In genomic region chr2:202976809-202977208, GRCh38 we compare ENCODE assay signal across 29 cellular contexts.
"Had no signal": no experiment of that assay in that cellular context is flagged by ENCODE, and none has a peak within 500 bp of the region (broad histone marks: within the 10 kb centered on the region; RNA-seq: fewer than 3 reads in every experiment).

No MANE protein-coding gene starts in this region.

- DNase-seq: naive thymus-derived CD4-positive, alpha-beta T cell; natural killer cell; occipital lobe; ovary; posterior cingulate gyrus; psoas muscle; right cardiac atrium; right lobe of liver; sigmoid colon; small intestine; stimulated activated CD4-positive, alpha-beta T cell treated with anti-CD3 and anti-CD28 coated beads, Interleukin-15, amount 100 ng/mL, for 24 hours; stimulated activated CD4-positive, alpha-beta T cell treated with anti-CD3 and anti-CD28 coated beads, Interleukin-2, amount 100 ng/mL, for 24 hours; stimulated activated CD4-positive, alpha-beta T cell treated with anti-CD3 and anti-CD28 coated beads, Interleukin-2, amount 100 ng/mL, for 48 hours; stimulated activated CD4-positive, alpha-beta T cell treated with anti-CD3 and anti-CD28 coated beads, Interleukin-4, amount 100 ng/mL, for 24 hours; stimulated activated naive CD4-positive, alpha-beta T cell treated with Interleukin-2 at 50 U/mL for 16 hours; substantia nigra; testis; trophoblast cell; upper lobe of left lung had no signal

- H3K9me3 ChIP-seq: ovary, psoas muscle, right lobe of liver, sigmoid colon, suprapubic skin, testis, tibial nerve, upper lobe of left lung, vagina had no signal

- ATAC-seq: naive thymus-derived CD4-positive, alpha-beta T cell; natural killer cell; psoas muscle; right cardiac atrium; right lobe of liver; stimulated activated effector memory CD8-positive, alpha-beta T cell treated with anti-CD3 and anti-CD28 coated beads, Interleukin-12 subunit alpha, Interleukin-12 subunit beta, amount 100 ng/mL, for 72 hours had no signal

- H3K36me3 ChIP-seq: ovary had no signal

- H3K4me3 ChIP-seq: neural progenitor cell, ovary, psoas muscle, right lobe of liver, sigmoid colon, suprapubic skin, testis, tibial nerve, upper lobe of left lung, vagina had no signal

- H3K27me3 Mint-ChIP-seq: naive thymus-derived CD4-positive, alpha-beta T cell; progenitor cell of endocrine pancreas; stimulated activated naive CD8-positive, alpha-beta T cell treated with anti-CD3 and anti-CD28 coated beads, Interleukin-15, Interleukin-2, amounts not matched to agents 100 ng/mL and 50 ng/mL, for 24 hours had no signal

- H3K4me3 Mint-ChIP-seq: natural killer cell; nephron; neural progenitor cell; stimulated activated effector memory CD8-positive, alpha-beta T cell treated with anti-CD3 and anti-CD28 coated beads, Interleukin-12 subunit alpha, Interleukin-12 subunit beta, amount 100 ng/mL, for 72 hours; stimulated activated naive CD8-positive, alpha-beta T cell treated with anti-CD3 and anti-CD28 coated beads, Interleukin-15, Interleukin-2, amounts not matched to agents 100 ng/mL and 50 ng/mL, for 24 hours had no signal

- FAIRE-seq: small intestine, urothelium cell line had no signal

- H3K27ac Mint-ChIP-seq: naive thymus-derived CD4-positive, alpha-beta T cell; natural killer cell; nephron; neural progenitor cell; progenitor cell of endocrine pancreas; stimulated activated effector memory CD8-positive, alpha-beta T cell treated with anti-CD3 and anti-CD28 coated beads, Interleukin-12 subunit alpha, Interleukin-12 subunit beta, amount 100 ng/mL, for 72 hours; stimulated activated naive CD8-positive, alpha-beta T cell treated with anti-CD3 and anti-CD28 coated beads, Interleukin-15, Interleukin-2, amounts not matched to agents 100 ng/mL and 50 ng/mL, for 24 hours had no signal

- H3K4me1 ChIP-seq: neural progenitor cell, parathyroid adenoma, psoas muscle, right lobe of liver, sigmoid colon, suprapubic skin, testis, tibial nerve, upper lobe of left lung, vagina had no signal

- H3K9me3 Mint-ChIP-seq: naive thymus-derived CD4-positive, alpha-beta T cell; natural killer cell; stimulated activated effector memory CD8-positive, alpha-beta T cell treated with anti-CD3 and anti-CD28 coated beads, Interleukin-12 subunit alpha, Interleukin-12 subunit beta, amount 100 ng/mL, for 72 hours; stimulated activated naive CD8-positive, alpha-beta T cell treated with anti-CD3 and anti-CD28 coated beads, Interleukin-15, Interleukin-2, amounts not matched to agents 100 ng/mL and 50 ng/mL, for 24 hours had no signal

- H3K27me3 ChIP-seq: neural progenitor cell, ovary, right lobe of liver, sigmoid colon, suprapubic skin, testis, tibial nerve, upper lobe of left lung, vagina had no signal

- H3K36me3 Mint-ChIP-seq: natural killer cell had no signal

- H3K4me1 Mint-ChIP-seq: natural killer cell; nephron; neural progenitor cell; stimulated activated effector memory CD8-positive, alpha-beta T cell treated with anti-CD3 and anti-CD28 coated beads, Interleukin-12 subunit alpha, Interleukin-12 subunit beta, amount 100 ng/mL, for 72 hours had no signal

- H3K27ac ChIP-seq: neural progenitor cell, ovary, parathyroid adenoma, psoas muscle, right lobe of liver, sigmoid colon, suprapubic skin, testis, tibial nerve, upper lobe of left lung, vagina had no signal
